Comparison of ENCODE assay signal across 10 cellular contexts in the genomic region with DNA sequence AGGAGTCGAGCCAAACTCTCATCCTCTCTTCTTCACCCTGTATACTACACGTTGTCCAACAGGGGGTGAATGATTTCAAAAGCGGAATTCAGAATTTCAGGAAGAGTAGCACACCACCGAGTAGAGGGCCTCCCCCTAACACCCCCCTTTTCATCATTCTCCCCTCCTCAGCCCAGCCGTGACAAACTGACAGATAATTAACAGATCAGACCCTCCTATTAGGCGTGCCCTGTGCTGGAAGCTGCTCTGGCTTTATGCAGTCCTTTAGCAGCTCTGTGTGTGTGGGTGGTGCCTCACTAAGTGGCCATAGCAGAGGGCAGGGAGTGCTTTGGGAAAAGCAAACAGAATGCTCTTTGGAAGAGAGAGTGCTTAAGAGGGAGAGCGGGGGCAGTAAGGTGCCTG. TPM values are rescaled to one million over a fixed set of nuclear protein-coding genes. Genes with fewer than 3 reads are reported as not detected.
DNase-seq lines count a peak whose midpoint lies in the region; ATAC-seq, FAIRE-seq and TF ChIP-seq lines count a peak whose summit lies in the region.
"Had no signal": no experiment of that assay in that cellular context is flagged by ENCODE, and none has a peak within 500 bp of the region (broad histone marks: within the 10 kb centered on the region; RNA-seq: fewer than 3 reads in every experiment).

No MANE protein-coding gene starts in this region.

- WGBS in HepG2 (ENCODE audit: low lambda C conversion rate): 37% methylated on average over 7 of the region's 7 CpGs

- TF ChIP-seq CTCF in left ventricle myocardium inferior (IDR thresholded peaks at IDR 0.05; ENCODE audit: borderline replicate concordance) (no peak), WERI-Rb-1 (IDR thresholded peaks at IDR 0.05; ENCODE audit: low read depth, low read length) (no peak), HepG2 (CRISPR knock-in tag; IDR thresholded peaks at IDR 0.05) (peak; percentile 26; the same call in 1 of the 2 replicates), upper lobe of right lung (IDR thresholded peaks at IDR 0.05) (no peak), PC-3 (conservative IDR thresholded peaks at IDR 0.05; ENCODE audit: low read depth, low read length) (no peak)

- H3K9ac ChIP-seq in HepG2 (ENCODE audit: insufficient read depth, low read depth, low read length) (no peak overlapping the region), PC-3 (ENCODE audit: low read length) (no peak overlapping the region)

- ATAC-seq in Right ventricle myocardium superior (ENCODE audit: poor library complexity): peak; percentile 41
- peak; percentile 82 for ATAC-seq in HepG2
- peak; percentile 87 for ATAC-seq in upper lobe of right lung
- no peak for ATAC-seq in PC-3
- no peak for ATAC-seq in HG03196 (IDR thresholded peaks at IDR 0.05; ENCODE audit: unreplicated experiment)

- H3K36me3 ChIP-seq in left ventricle myocardium inferior: no peaks in the 10 kb centered on the region
- peaks cover 5% of the 10 kb centered on the region; the same call in 1 of the 2 replicates for H3K36me3 ChIP-seq in WERI-Rb-1
- no peaks in the 10 kb centered on the region for H3K36me3 ChIP-seq in HepG2 (replicated peaks in 1 of 2; ENCODE audit: control insufficient read depth in 1 of 2, insufficient read depth in 2 of 2, low read length in 2 of 2)
- no peaks in the 10 kb centered on the region for H3K36me3 ChIP-seq in upper lobe of right lung
- 0 out of 2 replicates have a peak, but pooled peaks cover 2% of the 10 kb centered on the region for H3K36me3 ChIP-seq in PC-3 (ENCODE audit: low read depth, low read length)

- in situ Hi-C loops in HepG2 (cut with HindIII; ENCODE audit: extremely low pct_ligation_motif_present, low pct_unique_long_range_greater_than_20kb): no loop called here

- H3K79me2 ChIP-seq in HepG2 (ENCODE audit: insufficient read depth, low read length): peaks cover 19% of the 10 kb centered on the region
- peaks cover 62% of the 10 kb centered on the region for H3K79me2 ChIP-seq in PC-3 (ENCODE audit: low read length)

- POLR2A ChIA-PET in HepG2 (lab: Yijun Ruan, JAX): interaction anchor here (1.0 kb wide), 1 partner anchor 167 kb away, joined by 5 read pairs; no protein-coding TSS in a partner anchor
- POLR2A ChIA-PET in PC-3 (lab: Charles Lee; ENCODE audit: unreplicated experiment): no interaction called here

- CTCF ChIA-PET in HepG2 (lab: Yijun Ruan, JAX; ENCODE audit: low intra/inter-chr PET ratio, low total read pairs) (no interaction called here), PC-3 (lab: Charles Lee) (no interaction called here)

- H2AFZ ChIP-seq in HepG2 (ENCODE audit: low read length) (no peak overlapping the region), PC-3 (ENCODE audit: low read length) (no peak overlapping the region)

- BruUV-seq in HepG2 (replicated peaks; lab: Mats Ljungman, UMichigan): no TSS peak
- BruUV-seq in PC-3 (replicated peaks; lab: Mats Ljungman, UMichigan): no TSS peak

- no peaks in the 10 kb centered on the region for H3K9me3 ChIP-seq in left ventricle myocardium inferior (replicated peaks)
- no peaks in the 10 kb centered on the region for H3K9me3 ChIP-seq in WERI-Rb-1 (ENCODE audit: severe bottlenecking)
- H3K9me3 ChIP-seq in HepG2 (ENCODE audit: low read length): no peaks in the 10 kb centered on the region
- no peaks in the 10 kb centered on the region for H3K9me3 ChIP-seq in upper lobe of right lung
- no peaks in the 10 kb centered on the region for H3K9me3 ChIP-seq in PC-3 (ENCODE audit: low read length)

- intact Hi-C loops in Right ventricle myocardium superior (cut with DNase I): no loop called here
- intact Hi-C loops in left ventricle myocardium inferior (cut with micrococcal nuclease): no loop called here
- intact Hi-C loops in HepG2 (cut with micrococcal nuclease; ENCODE audit: unreplicated experiment): loop anchor here (10.0 kb wide), 2 partner anchors 76 to 106 kb away; no protein-coding TSS in a partner anchor
- intact Hi-C loops in upper lobe of right lung (cut with DNase I): no loop called here
- intact Hi-C loops in PC-3 (cut with micrococcal nuclease): loop anchor here (10.0 kb wide), 1 partner anchor 446 kb away; no protein-coding TSS in a partner anchor

- H3K9me2 ChIP-seq in PC-3 (replicated peaks; ENCODE audit: low read length): no peaks in the 10 kb centered on the region

- FAIRE-seq in HepG2 (lab: Jason Lieb, UNC): peak; percentile 77

- H4K20me1 ChIP-seq in HepG2 (ENCODE audit: insufficient read depth, low read length): peaks cover 15% of the 10 kb centered on the region
- H4K20me1 ChIP-seq in PC-3 (ENCODE audit: low read length): no peaks in the 10 kb centered on the region

- H3K27ac ChIP-seq in left ventricle myocardium inferior (replicated peaks) (no peak overlapping the region), WERI-Rb-1 (no peak overlapping the region), HepG2 (ENCODE audit: extremely low read length, insufficient read depth, low read length) (peak overlapping the region; percentile 4), upper lobe of right lung (peak overlapping the region; percentile 14), PC-3 (ENCODE audit: low read length) (no peak overlapping the region)

- H3K4me1 ChIP-seq in left ventricle myocardium inferior: peaks cover 55% of the 10 kb centered on the region
- peaks cover 71% of the 10 kb centered on the region for H3K4me1 ChIP-seq in HepG2 (ENCODE audit: insufficient read depth, low read length)
- H3K4me1 ChIP-seq in upper lobe of right lung: peaks cover 31% of the 10 kb centered on the region
- H3K4me1 ChIP-seq in PC-3 (ENCODE audit: insufficient read depth, low read length): peaks cover 19% of the 10 kb centered on the region; the same call in 1 of the 2 replicates

- H3K4me2 ChIP-seq in HepG2 (ENCODE audit: low read depth, low read length): peak overlapping the region; percentile 49
- no peak overlapping the region for H3K4me2 ChIP-seq in PC-3 (ENCODE audit: low read length)

- no peak for DNase-seq in Right ventricle myocardium superior
- DNase-seq in left ventricle myocardium inferior: no peak
- DNase-seq in WERI-Rb-1: peak; percentile 12
- DNase-seq in HepG2 (ENCODE audit: low spot score): peak; percentile 39
- no peak for DNase-seq in upper lobe of right lung
- DNase-seq in PC-3: no peak
- DNase-seq in stimulated activated CD4-positive, alpha-beta T cell treated with anti-CD3 and anti-CD28 coated beads, Interleukin-2, amount 100 ng/mL, for 24 hours: no peak
- DNase-seq: activated gamma-delta T cell treated with Interleukin-2 at 50 U/mL for 16 hours; stimulated activated CD8-positive, alpha-beta memory T cell treated with anti-CD3 and anti-CD28 coated beads, Interleukin-4, amount 100 ng/mL, for 48 hours had no signal

- no peak for TF ChIP-seq POLR2A in HepG2 (IDR thresholded peaks at IDR 0.05; ENCODE audit: insufficient read depth in 1 of 2, low read depth in 2 of 2, low read length in 2 of 2)

- H3K27me3 ChIP-seq in left ventricle myocardium inferior (ENCODE audit: low read depth) (no peaks in the 10 kb centered on the region), WERI-Rb-1 (ENCODE audit: insufficient read depth, low read depth, severe bottlenecking) (no peaks in the 10 kb centered on the region), HepG2 (ENCODE audit: control insufficient read depth in 1 of 2, insufficient read depth in 2 of 2, low read length in 2 of 2) (no peaks in the 10 kb centered on the region), upper lobe of right lung (no peaks in the 10 kb centered on the region), PC-3 (ENCODE audit: low read length) (no peaks in the 10 kb centered on the region)

- no peaks in the 10 kb centered on the region for H3F3A ChIP-seq in PC-3 (ENCODE audit: low read length, unreplicated experiment)

- H3K4me3 ChIP-seq in left ventricle myocardium inferior (no peak overlapping the region), WERI-Rb-1 (ENCODE audit: low read depth, low read length) (no peak overlapping the region), HepG2 (replicated peaks in 1 of 3; ENCODE audit: insufficient read depth in 1 of 3, low read depth in 2 of 3, low read length in 3 of 3) (no peak overlapping the region; a peak in 1 of 6 replicates), upper lobe of right lung (no peak overlapping the region), PC-3 (ENCODE audit: low read length) (no peak overlapping the region)

- TF ChIP-seq RAD21 in HepG2 (CRISPR knock-in tag; IDR thresholded peaks at IDR 0.05): no peak

- no peak for TF ChIP-seq EP300 in HepG2 (IDR thresholded peaks at IDR 0.05; ENCODE audit: low read depth in 2 of 2, low read length in 2 of 2)
- TF ChIP-seq EP300 in HepG2 (CRISPR knock-in tag; IDR thresholded peaks at IDR 0.05; ENCODE audit: borderline replicate concordance): no peak

RNA-seq across cellular contexts. Expression of a gene that starts 44.3 kb away (rescaled TPM):
- total RNA-seq in Right ventricle myocardium superior: 18.4 TPM
- 20.8 TPM for total RNA-seq in left ventricle myocardium inferior
- 5.9 and 9.9 TPM in 2 replicates for total RNA-seq in HepG2 (2016; rRNA removed; fragmentation: Illumina TruSeq; extraction: Trizol)
- total RNA-seq in HepG2 (2016; cell fraction: cytosol; rRNA removed; fragmentation: Illumina TruSeq; extraction: Trizol; ENCODE audit: low read depth): 5.4 and 5.5 TPM in 2 replicates
- 6.0 and 11.1 TPM in 2 replicates for total RNA-seq in HepG2 (2016; cell fraction: insoluble cytoplasmic fraction; rRNA removed; fragmentation: Illumina TruSeq; extraction: Trizol)
- total RNA-seq in HepG2 (2016; cell fraction: membrane; rRNA removed; fragmentation: Illumina TruSeq; extraction: Trizol): 6.6 and 8.1 TPM in 2 replicates
- total RNA-seq in HepG2 (2016; cell fraction: nucleus; rRNA removed; fragmentation: Illumina TruSeq; extraction: Trizol): 11.8 and 16.0 TPM in 2 replicates
- polyA plus RNA-seq in HepG2 (2011; rRNA removed): 6.3 and 6.5 TPM in 2 replicates
- 5.8 and 7.7 TPM in 2 replicates for polyA plus RNA-seq in HepG2 (2011; cell fraction: cytosol; rRNA removed)
- 22.7 and 25.4 TPM in 2 replicates for polyA plus RNA-seq in HepG2 (2011; cell fraction: nucleus; rRNA removed)
- 10.8 and 15.1 TPM in 2 replicates for polyA plus RNA-seq in HepG2 (2012)
- polyA plus RNA-seq in HepG2 (2016; cell fraction: cytosol; fragmentation: Illumina TruSeq; extraction: Trizol; ENCODE audit: low read depth): 3.9 and 4.0 TPM in 2 replicates
- 8.3 and 10.4 TPM in 2 replicates for polyA plus RNA-seq in HepG2 (2016; cell fraction: insoluble cytoplasmic fraction; fragmentation: Illumina TruSeq; extraction: Trizol; ENCODE audit: low read depth)
- 5.7 and 6.2 TPM in 2 replicates for polyA plus RNA-seq in HepG2 (2016; cell fraction: membrane; fragmentation: Illumina TruSeq; extraction: Trizol; ENCODE audit: low read depth)
- 25.5 and 27.0 TPM in 2 replicates for polyA plus RNA-seq in HepG2 (2016; cell fraction: nucleus; fragmentation: Illumina TruSeq; extraction: Trizol; ENCODE audit: insufficient read depth, low read depth)
- polyA minus RNA-seq in HepG2 (2011; rRNA and poly(A)+ RNA removed; ENCODE audit: low replicate concordance): 7.0 and 10.1 TPM in 2 replicates
- polyA minus RNA-seq in HepG2 (2011; cell fraction: cytosol; rRNA and poly(A)+ RNA removed): 5.2 and 5.5 TPM in 2 replicates
- 15.8 and 20.3 TPM in 2 replicates for polyA minus RNA-seq in HepG2 (2011; cell fraction: nucleus; rRNA and poly(A)+ RNA removed)
- total RNA-seq in upper lobe of right lung: 25.8 TPM
- 24.9 and 32.1 TPM in 2 replicates for total RNA-seq in PC-3 (2014; rRNA removed)

RNA-seq across cellular contexts. Expression of a gene that starts 46.7 kb away (rescaled TPM):
- total RNA-seq in Right ventricle myocardium superior (20.8 TPM), left ventricle myocardium inferior (28.6 TPM), HepG2 (2016; rRNA removed; fragmentation: Illumina TruSeq; extraction: Trizol) (33.9 and 44.6 TPM in 2 replicates), upper lobe of right lung (36.9 TPM), PC-3 (2014; rRNA removed) (46.7 and 52.0 TPM in 2 replicates)
- 8.8 and 9.5 TPM in 2 replicates for total RNA-seq in HepG2 (2016; cell fraction: cytosol; rRNA removed; fragmentation: Illumina TruSeq; extraction: Trizol; ENCODE audit: low read depth)
- 34.8 and 45.3 TPM in 2 replicates for total RNA-seq in HepG2 (2016; cell fraction: insoluble cytoplasmic fraction; rRNA removed; fragmentation: Illumina TruSeq; extraction: Trizol)
- total RNA-seq in HepG2 (2016; cell fraction: membrane; rRNA removed; fragmentation: Illumina TruSeq; extraction: Trizol): 18.7 and 19.6 TPM in 2 replicates
- 14.0 and 17.3 TPM in 2 replicates for total RNA-seq in HepG2 (2016; cell fraction: nucleus; rRNA removed; fragmentation: Illumina TruSeq; extraction: Trizol)
- polyA plus RNA-seq in HepG2 (2011; rRNA removed): 16.5 and 16.6 TPM in 2 replicates
- 12.9 and 13.7 TPM in 2 replicates for polyA plus RNA-seq in HepG2 (2011; cell fraction: cytosol; rRNA removed)
- polyA plus RNA-seq in HepG2 (2011; cell fraction: nucleus; rRNA removed): 5.9 and 7.7 TPM in 2 replicates
- 10.7 and 12.2 TPM in 2 replicates for polyA plus RNA-seq in HepG2 (2012)
- polyA plus RNA-seq in HepG2 (2016; cell fraction: cytosol; fragmentation: Illumina TruSeq; extraction: Trizol; ENCODE audit: low read depth): 6.5 and 6.7 TPM in 2 replicates
- polyA plus RNA-seq in HepG2 (2016; cell fraction: insoluble cytoplasmic fraction; fragmentation: Illumina TruSeq; extraction: Trizol; ENCODE audit: low read depth): 32.4 and 33.3 TPM in 2 replicates
- polyA plus RNA-seq in HepG2 (2016; cell fraction: membrane; fragmentation: Illumina TruSeq; extraction: Trizol; ENCODE audit: low read depth): 10.4 and 10.6 TPM in 2 replicates
- polyA plus RNA-seq in HepG2 (2016; cell fraction: nucleus; fragmentation: Illumina TruSeq; extraction: Trizol; ENCODE audit: insufficient read depth, low read depth): 20.0 and 20.1 TPM in 2 replicates
- polyA minus RNA-seq in HepG2 (2011; rRNA and poly(A)+ RNA removed; ENCODE audit: low replicate concordance): 36.7 and 57.5 TPM in 2 replicates
- 10.2 and 11.0 TPM in 2 replicates for polyA minus RNA-seq in HepG2 (2011; cell fraction: cytosol; rRNA and poly(A)+ RNA removed)
- 11.3 and 12.9 TPM in 2 replicates for polyA minus RNA-seq in HepG2 (2011; cell fraction: nucleus; rRNA and poly(A)+ RNA removed)

Comparison
In these comparisons a context has a peak if more than half of its experiments do, and no peak if none do; other contexts are left out.
1. ATAC-seq: peak in Right ventricle myocardium superior (single experiment), HepG2 (single experiment) and upper lobe of right lung (single experiment); none in PC-3 (single experiment) and HG03196 (single experiment).
2. DNase-seq: peak in WERI-Rb-1 (single experiment) and HepG2 (single experiment); none in Right ventricle myocardium superior (single experiment), left ventricle myocardium inferior (single experiment), upper lobe of right lung (single experiment), PC-3 (single experiment) and stimulated activated CD4-positive, alpha-beta T cell treated with anti-CD3 and anti-CD28 coated beads, Interleukin-2, amount 100 ng/mL, for 24 hours (0 of 2).
3. H3K27ac ChIP-seq: peak in HepG2 (single experiment) and upper lobe of right lung (single experiment); none in left ventricle myocardium inferior (single experiment), WERI-Rb-1 (single experiment) and PC-3 (single experiment).
4. intact Hi-C loops: an anchor here in HepG2 (10.0 kb wide) and PC-3 (10.0 kb wide); none called in Right ventricle myocardium superior, left ventricle myocardium inferior and upper lobe of right lung.